ENCODE assay signal across 21 cellular contexts in genomic region chr3:142574665-142575064, GRCh38. TPM values are rescaled to one million over a fixed set of nuclear protein-coding genes. Genes with fewer than 3 reads are reported as not detected.
A peak's percentile ranks its signal among the peaks of the same experiment; 100 is the strongest.
DNase-seq lines count a peak whose midpoint lies in the region; ATAC-seq and TF ChIP-seq lines count a peak whose summit lies in the region.
"Had no signal": no experiment of that assay in that cellular context is flagged by ENCODE, and none has a peak within 500 bp of the region (broad histone marks: within the 10 kb centered on the region; RNA-seq: fewer than 3 reads in every experiment).

No MANE protein-coding gene starts in this region.

- peak overlapping the region; percentile 60 for H3K27ac Mint-ChIP-seq in T-helper 17 cell
- H3K27ac Mint-ChIP-seq in Caco-2 (ENCODE audit: unreplicated experiment): no peak overlapping the region
- H3K27ac Mint-ChIP-seq: activated CD4-positive, alpha-beta memory T cell treated with anti-CD3 and anti-CD28 coated beads, Interleukin-2, amount 10 ng/mL, durations not matched to agents 7 days and 5 days had no signal

- H3K36me3 Mint-ChIP-seq in T-helper 17 cell (ENCODE audit: low read depth) (peaks cover 8% of the 10 kb centered on the region), Caco-2 (ENCODE audit: insufficient read depth, unreplicated experiment) (peaks cover 7% of the 10 kb centered on the region)

- no peaks in the 10 kb centered on the region for H3K9me3 ChIP-seq in T-helper 17 cell (ENCODE audit: control insufficient read depth, low read length, poor library complexity, severe bottlenecking)
- H3K9me3 ChIP-seq in iPS-20b (ENCODE audit: insufficient read depth, low read depth, low read length): no peaks in the 10 kb centered on the region
- no peaks in the 10 kb centered on the region for H3K9me3 ChIP-seq in Caco-2
- H3K9me3 ChIP-seq: body of pancreas, upper lobe of right lung had no signal

- DNase-seq in NCI-H748 (lab: John Stamatoyannopoulos, UW; ENCODE audit: unreplicated experiment) (peak; percentile 8), NCI-H748 treated with DMSO at 0.1 percent for 48 hours (lab: John Stamatoyannopoulos, UW) (no peak), HL-60 (ENCODE audit: low read depth in 1 of 2, low spot score in 1 of 2) (peak in 1 of 2 experiments; percentile 16), T-helper 17 cell (no peak), anterior cingulate cortex (lab: John Stamatoyannopoulos, UW) (no peak), Caco-2 (no peak)
- DNase-seq: activated CD4-positive, alpha-beta memory T cell treated with anti-CD3 and anti-CD28 coated beads, Interleukin-2, amount 10 ng/mL, durations not matched to agents 7 days and 5 days; activated effector memory CD4-positive, alpha-beta T cell treated with anti-CD3 and anti-CD28 coated beads, Interleukin-2, amount 50 U/mL, for 16 hours; body of pancreas; CD8-positive, alpha-beta memory T cell; dermis blood vessel endothelial cell; GOT3; islet precursor cell; mesendoderm; occipital lobe; stimulated activated CD4-positive, alpha-beta T cell treated with anti-CD3 and anti-CD28 coated beads, Interleukin-4, amount 100 ng/mL, for 4 hours; upper lobe of right lung had no signal

- H3K4me3 Mint-ChIP-seq in T-helper 17 cell: no peak overlapping the region
- H3K4me3 Mint-ChIP-seq in Caco-2 (ENCODE audit: unreplicated experiment): no peak overlapping the region
- H3K4me3 Mint-ChIP-seq: activated CD4-positive, alpha-beta memory T cell treated with anti-CD3 and anti-CD28 coated beads, Interleukin-2, amount 10 ng/mL, durations not matched to agents 7 days and 5 days had no signal

- H3K27me3 ChIP-seq in HL-60 (ENCODE audit: insufficient read depth, poor library complexity, severe bottlenecking) (no peaks in the 10 kb centered on the region), iPS-20b (ENCODE audit: insufficient read depth, low read length) (no peaks in the 10 kb centered on the region), Caco-2 (replicated peaks; ENCODE audit: control insufficient read depth, insufficient read depth, low read length) (no peaks in the 10 kb centered on the region)
- H3K27me3 ChIP-seq: body of pancreas, upper lobe of right lung had no signal

- H3K9ac ChIP-seq in iPS-20b (ENCODE audit: low read depth, low read length): 0 out of 2 replicates have a peak overlapping the region, but pooled peaks have one; percentile 19

- H3K27me3 Mint-ChIP-seq in T-helper 17 cell (no peaks in the 10 kb centered on the region), Caco-2 (ENCODE audit: insufficient read depth, unreplicated experiment) (no peaks in the 10 kb centered on the region)
- H3K27me3 Mint-ChIP-seq: activated CD4-positive, alpha-beta memory T cell treated with anti-CD3 and anti-CD28 coated beads, Interleukin-2, amount 10 ng/mL, durations not matched to agents 7 days and 5 days; CD8-positive, alpha-beta memory T cell had no signal

- ATAC-seq in T-helper 17 cell: no peak
- no peak for ATAC-seq in GM21825 (IDR thresholded peaks at IDR 0.05; ENCODE audit: unreplicated experiment)
- ATAC-seq: body of pancreas, esophagus mucosa, upper lobe of right lung had no signal

- TF ChIP-seq CTCF in HL-60 (IDR thresholded peaks at IDR 0.05; ENCODE audit: insufficient read depth, low read length) (no peak), Caco-2 (IDR thresholded peaks at IDR 0.05; ENCODE audit: insufficient read depth in 1 of 2, low read depth in 1 of 2, low read length in 1 of 2, severe bottlenecking in 1 of 2, unreplicated experiment in 1 of 2) (no peak)

- H3K4me3 ChIP-seq in HL-60 (replicated peaks; ENCODE audit: insufficient read depth, low read length): no peak overlapping the region
- no peak overlapping the region for H3K4me3 ChIP-seq in iPS-20b (ENCODE audit: low read length)
- no peak overlapping the region for H3K4me3 ChIP-seq in Caco-2 (ENCODE audit: low read depth, low read length)
- H3K4me3 ChIP-seq: body of pancreas, SK-N-MC, upper lobe of right lung had no signal

- H3K4me1 Mint-ChIP-seq in T-helper 17 cell (peaks cover 39% of the 10 kb centered on the region), Caco-2 (ENCODE audit: low read depth, unreplicated experiment) (peaks cover 10% of the 10 kb centered on the region)

- CTCF ChIA-PET in Caco-2 (lab: Charles Lee): interaction anchor here (0.7 kb wide), 1 partner anchor 47 kb away, joined by 5 read pairs; no protein-coding TSS in a partner anchor

- POLR2A ChIA-PET in Caco-2 (lab: Charles Lee): no interaction called here

- intact Hi-C loops in Caco-2 (cut with micrococcal nuclease; ENCODE audit: unreplicated experiment): no loop called here

- BruUV-seq in Caco-2 (replicated peaks; lab: Mats Ljungman, UMichigan): no TSS peak

- H3K36me3 ChIP-seq in iPS-20b (ENCODE audit: insufficient read depth, low read depth, low read length): no peaks in the 10 kb centered on the region
- no peaks in the 10 kb centered on the region; the same call in 1 of the 2 replicates for H3K36me3 ChIP-seq in Caco-2 (ENCODE audit: control insufficient read depth, insufficient read depth, low read length)

- H3K4me1 ChIP-seq in iPS-20b (ENCODE audit: insufficient read depth, low read length): no peaks in the 10 kb centered on the region; the same call in 1 of the 2 replicates
- H3K4me1 ChIP-seq in Caco-2: peaks cover 7% of the 10 kb centered on the region; the same call in 1 of the 2 replicates

- H3K27ac ChIP-seq in HL-60 (replicated peaks) (peak overlapping the region; percentile 43; the same call in 1 of the 2 replicates), iPS-20b (ENCODE audit: low read length) (no peak overlapping the region)
- H3K27ac ChIP-seq: body of pancreas, SK-N-MC, upper lobe of right lung had no signal

- H3K9me3 Mint-ChIP-seq in Caco-2 (ENCODE audit: unreplicated experiment): no peaks in the 10 kb centered on the region
- H3K9me3 Mint-ChIP-seq: activated CD4-positive, alpha-beta memory T cell treated with anti-CD3 and anti-CD28 coated beads, Interleukin-2, amount 10 ng/mL, durations not matched to agents 7 days and 5 days; CD8-positive, alpha-beta memory T cell had no signal

RNA-seq across cellular contexts. Expression of gene ATR, which starts 3.9 kb away (rescaled TPM):
- total RNA-seq in T-helper 17 cell: 10 to 100 TPM; 34.0 to 35.3 TPM
- total RNA-seq in Caco-2 (2022): 17.2 and 17.5 TPM in 2 replicates

RNA-seq across cellular contexts. Expression of gene PLS1, which starts 21.5 kb away (rescaled TPM):
- total RNA-seq in T-helper 17 cell (1 to 10 TPM in 1 of 2 donors, under 1 TPM in 1; 0.44 to 1.0 TPM), Caco-2 (2022) (19.2 and 23.6 TPM in 2 replicates)

Comparison
In these comparisons a context has a peak if more than half of its experiments do, and no peak if none do; other contexts are left out.
1. RNA of gene PLS1, which starts 21.5 kb away (total RNA-seq): 19.2 to 23.6 TPM in Caco-2; 0.44 to 1.0 TPM in T-helper 17 cell; every median in the first group is over 10 times any median in the second.